19 cellular contexts compared by ENCODE assay signal in genomic region chr20:483791-484644, GRCh38. TPM values are rescaled to one million over a fixed set of nuclear protein-coding genes. Genes with fewer than 3 reads are reported as not detected.
DNase-seq lines count a peak whose midpoint lies in the region; ATAC-seq and TF ChIP-seq lines count a peak whose summit lies in the region.
"Had no signal": no experiment of that assay in that cellular context is flagged by ENCODE, and none has a peak within 500 bp of the region (broad histone marks: within the 10 kb centered on the region; RNA-seq: fewer than 3 reads in every experiment).

No MANE protein-coding gene starts in this region.

- H3K4me2 ChIP-seq in neuronal stem cell (ENCODE audit: insufficient read depth, low read length, poor library complexity, severe bottlenecking): no peak overlapping the region

- WGBS in neuronal stem cell (ENCODE audit: extremely low coverage in 2 of 2, insufficient read length in 2 of 2, insufficient replicate concordance in 1 of 2), 2 donors: no CpG with 5 or more reads among the region's 9 CpGs
- WGBS in suprapubic skin: 63% methylated on average over 9 of the region's 9 CpGs

- no peaks in the 10 kb centered on the region for H3K9me3 ChIP-seq in right atrium auricular region
- H3K9me3 ChIP-seq in neuronal stem cell (replicated peaks in 1 of 2; ENCODE audit: control insufficient read depth in 2 of 2, insufficient read depth in 1 of 2, low read depth in 1 of 2, low read length in 2 of 2): no peaks in the 10 kb centered on the region
- H3K9me3 ChIP-seq in suprapubic skin: no peaks in the 10 kb centered on the region
- H3K9me3 ChIP-seq: upper lobe of left lung had no signal

- H3K27ac ChIP-seq in right atrium auricular region (no peak overlapping the region), neuronal stem cell (replicated peaks; ENCODE audit: low read length) (no peak overlapping the region), suprapubic skin (no peak overlapping the region)
- H3K27ac ChIP-seq: foreskin keratinocyte, upper lobe of left lung had no signal

- no peak overlapping the region for H2BK5ac ChIP-seq in neuronal stem cell (ENCODE audit: low read length)

- no peak overlapping the region for H3K23ac ChIP-seq in neuronal stem cell (ENCODE audit: low read depth, low read length, poor library complexity)

- no peak overlapping the region for H2BK120ac ChIP-seq in neuronal stem cell (ENCODE audit: low read depth, low read length)

- no peak overlapping the region for H2AK5ac ChIP-seq in neuronal stem cell (ENCODE audit: low read depth, low read length)

- no peaks in the 10 kb centered on the region for H3K79me1 ChIP-seq in neuronal stem cell (ENCODE audit: low read depth, low read length)

- H3K14ac ChIP-seq in neuronal stem cell (ENCODE audit: low read length): no peak overlapping the region

- H3K4me1 ChIP-seq in right atrium auricular region (peaks cover 0 to 3% of the 10 kb centered on the region in 2 donors), neuronal stem cell (ENCODE audit: control insufficient read depth in 2 of 2, insufficient read depth in 1 of 2, low read depth in 1 of 2, low read length in 2 of 2) (no peaks in the 10 kb centered on the region), suprapubic skin (no peaks in the 10 kb centered on the region)
- H3K4me1 ChIP-seq: foreskin keratinocyte, upper lobe of left lung had no signal

- intact Hi-C loops in Right ventricle myocardium inferior (cut with DNase I): no loop called here

- TF ChIP-seq CTCF in right atrium auricular region (IDR thresholded peaks at IDR 0.05) (no peak), suprapubic skin (IDR thresholded peaks at IDR 0.05) (no peak)

- no peak overlapping the region for H2BK12ac ChIP-seq in neuronal stem cell (ENCODE audit: low read length)

- no peak for TF ChIP-seq POLR2A in suprapubic skin (IDR thresholded peaks at IDR 0.05)

- H3K36me3 ChIP-seq in right atrium auricular region (peaks cover 62% of the 10 kb centered on the region), neuronal stem cell (replicated peaks in 1 of 2; ENCODE audit: control insufficient read depth in 2 of 2, insufficient read depth in 2 of 2, low read length in 2 of 2) (peaks cover 45 to 97% of the 10 kb centered on the region in 2 donors), suprapubic skin (peaks cover 74% of the 10 kb centered on the region)

- H2AFZ ChIP-seq in neuronal stem cell (ENCODE audit: low read length): no peak overlapping the region

- DNase-seq in Right ventricle myocardium inferior (ENCODE audit: missing footprints): peak; percentile 81
- DNase-seq in right atrium auricular region (ENCODE audit: low spot score): no peak
- DNase-seq in globus pallidus (ENCODE audit: low spot score): peak; percentile 20
- DNase-seq in neuronal stem cell (ENCODE audit: low spot score): no peak
- DNase-seq in suprapubic skin (ENCODE audit: low spot score in 2 of 2): no peak
- DNase-seq in D341Med (ENCODE audit: low spot score): no peak
- DNase-seq: activated CD4-positive, CD25-positive, alpha-beta regulatory T cell; activated gamma-delta T cell treated with Interleukin-2 at 50 U/mL for 16 hours; CD4-positive, CD25-positive, alpha-beta regulatory T cell; cortex of kidney; foreskin keratinocyte; naive thymus-derived CD4-positive, alpha-beta T cell; NCI-H1417 treated with DMSO at 0.1 percent for 48 hours; NCI-H446; SHP77 treated with DMSO at 0.1 percent for 48 hours; stimulated activated naive CD4-positive, alpha-beta T cell; upper lobe of left lung had no signal

- no peak overlapping the region for H3K4ac ChIP-seq in neuronal stem cell (ENCODE audit: low read length)

- peak overlapping the region; percentile 65 for H3K9ac ChIP-seq in neuronal stem cell (ENCODE audit: low read depth, low read length, poor library complexity)

- H3K4me3 ChIP-seq in right atrium auricular region (no peak overlapping the region), neuronal stem cell (ENCODE audit: low read length in 2 of 2) (no peak overlapping the region), suprapubic skin (no peak overlapping the region)
- H3K4me3 ChIP-seq: upper lobe of left lung had no signal

- ATAC-seq in Right ventricle myocardium inferior (peak; percentile 96), HG03457 (IDR thresholded peaks at IDR 0.05; ENCODE audit: unreplicated experiment) (no peak), GM19463 (IDR thresholded peaks at IDR 0.05; ENCODE audit: unreplicated experiment) (no peak)
- ATAC-seq: foreskin keratinocyte; naive thymus-derived CD4-positive, alpha-beta T cell had no signal

- H2BK15ac ChIP-seq in neuronal stem cell (ENCODE audit: low read length): no peak overlapping the region

- H3K27me3 ChIP-seq in right atrium auricular region: no peaks in the 10 kb centered on the region
- H3K27me3 ChIP-seq in neuronal stem cell (ENCODE audit: control insufficient read depth in 3 of 3, insufficient read depth in 3 of 3, low read depth in 1 of 3, low read length in 3 of 3): no peaks in the 10 kb centered on the region
- no peaks in the 10 kb centered on the region for H3K27me3 ChIP-seq in suprapubic skin
- H3K27me3 ChIP-seq: foreskin keratinocyte, upper lobe of left lung had no signal

- H4K91ac ChIP-seq in neuronal stem cell (ENCODE audit: low read depth, low read length, poor library complexity): no peak overlapping the region

- H3K18ac ChIP-seq in neuronal stem cell (ENCODE audit: low read length): no peak overlapping the region

- no peak for TF ChIP-seq EP300 in suprapubic skin (IDR thresholded peaks at IDR 0.05)

- no peak overlapping the region for H4K8ac ChIP-seq in neuronal stem cell (ENCODE audit: low read depth, low read length)

RNA-seq across cellular contexts. Expression of gene TBC1D20, which starts 21.7 kb away (rescaled TPM):
- total RNA-seq in Right ventricle myocardium inferior (25.2 TPM), right atrium auricular region (10 to 100 TPM; 24.3 to 27.0 TPM), suprapubic skin (10 to 100 TPM; 49.0 to 78.7 (median 60.6) TPM)
- polyA plus RNA-seq in neuronal stem cell (2013, experiment 1 of 2): 18.3 TPM
- 18.9 TPM for polyA plus RNA-seq in neuronal stem cell (2013, experiment 2 of 2)

RNA-seq across cellular contexts. Expression of gene CSNK2A1, which starts 59.6 kb away (rescaled TPM):
- total RNA-seq in Right ventricle myocardium inferior (111 TPM), right atrium auricular region (100 to 1,000 TPM in 1 of 2 donors, 10 to 100 TPM in 1; 84.5 to 125 TPM), suprapubic skin (100 to 1,000 TPM in 2 of 4 donors, 10 to 100 TPM in 2; 85.0 to 107 (median 96.9) TPM)
- polyA plus RNA-seq in neuronal stem cell (2013, experiment 1 of 2): 232 TPM
- 239 TPM for polyA plus RNA-seq in neuronal stem cell (2013, experiment 2 of 2)

Comparison
In these comparisons a context has a peak if more than half of its experiments do, and no peak if none do; other contexts are left out.
1. DNase-seq: peak in Right ventricle myocardium inferior (single experiment) and globus pallidus (single experiment); none in right atrium auricular region (single experiment), neuronal stem cell (single experiment), suprapubic skin (0 of 2) and D341Med (single experiment).